8 cellular contexts compared by ENCODE assay signal in the genomic region with DNA sequence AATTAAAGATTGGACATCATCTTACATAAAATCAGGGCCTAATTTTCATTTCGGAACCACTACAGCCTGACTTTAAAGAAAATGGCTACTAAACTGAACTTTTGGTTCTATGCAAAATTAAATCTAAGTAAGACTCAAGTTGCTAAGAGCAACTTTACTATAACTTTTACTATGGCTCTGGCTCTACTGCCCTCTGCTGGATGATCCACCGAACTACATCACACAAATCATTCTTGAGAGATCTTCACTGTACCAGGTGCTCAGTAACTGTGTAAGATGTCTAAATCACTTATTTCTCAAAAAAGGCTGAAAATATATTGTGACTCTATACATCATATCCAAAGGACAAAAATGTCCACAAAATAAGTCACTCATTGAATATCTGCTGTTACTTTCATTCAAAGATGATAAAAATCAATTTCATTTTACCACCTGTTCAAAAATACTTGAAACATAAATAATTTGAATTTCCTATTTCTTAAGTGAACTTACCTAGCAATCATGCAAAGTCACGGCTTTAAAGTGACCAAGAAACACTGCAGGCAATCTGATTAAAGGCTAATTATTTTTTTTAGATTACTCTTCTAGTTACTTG. TPM values are rescaled to one million over a fixed set of nuclear protein-coding genes. Genes with fewer than 3 reads are reported as not detected.
DNase-seq lines count a peak whose midpoint lies in the region; ATAC-seq and FAIRE-seq lines count a peak whose summit lies in the region.

No MANE protein-coding gene starts in this region.

- peaks cover 4% of the 10 kb centered on the region for H3K4me1 Mint-ChIP-seq in activated naive CD4-positive, alpha-beta T cell treated with anti-CD3 and anti-CD28 coated beads for 36 hours (ENCODE audit: low read depth)

- intact Hi-C loops in activated naive CD4-positive, alpha-beta T cell treated with anti-CD3 and anti-CD28 coated beads for 36 hours (cut with micrococcal nuclease), result loop anchor here (1.0 kb wide), 4 partner anchors 108 to 309 kb away; a partner anchor contains a TSS

- peaks cover 18% of the 10 kb centered on the region for H3K36me3 Mint-ChIP-seq in activated naive CD4-positive, alpha-beta T cell treated with anti-CD3 and anti-CD28 coated beads for 36 hours (ENCODE audit: low read depth)

- in situ Hi-C loops in Caki2 (cut with HindIII; ENCODE audit: low pct_unique_long_range_greater_than_20kb, low sequenced_read_pairs), result no loop called here
- in situ Hi-C loops in SK-MEL-5 (cut with HindIII; ENCODE audit: low pct_unique_long_range_greater_than_20kb, low sequenced_read_pairs), result loop anchor here (10.0 kb wide), 1 partner anchor 141 kb away; no protein-coding TSS in a partner anchor

- ATAC-seq in GM19467 (IDR thresholded peaks at IDR 0.05; ENCODE audit: unreplicated experiment), result peak; percentile 57

- H3K4me3 Mint-ChIP-seq in activated naive CD4-positive, alpha-beta T cell treated with anti-CD3 and anti-CD28 coated beads for 36 hours, result no peak overlapping the region

- H3K27me3 Mint-ChIP-seq in activated naive CD4-positive, alpha-beta T cell treated with anti-CD3 and anti-CD28 coated beads for 36 hours (ENCODE audit: low read depth), result no peaks in the 10 kb centered on the region

- CTCF ChIA-PET in activated naive CD4-positive, alpha-beta T cell treated with anti-CD3 and anti-CD28 coated beads for 36 hours (lab: Charles Lee), result interaction anchor here (0.7 to 7.3 kb wide), 10 partner anchors 11 to 181 kb away, joined by 3 to 181 read pairs (median 3); no protein-coding TSS in a partner anchor

- H3K27ac Mint-ChIP-seq in activated naive CD4-positive, alpha-beta T cell treated with anti-CD3 and anti-CD28 coated beads for 36 hours, result no peak overlapping the region

- DNase-seq in Caki2 (ENCODE audit: low read depth) (peak; percentile 16), HTR-8/SVneo (ENCODE audit: insufficient read length, low spot score) (peak; percentile 64), SK-MEL-5 (ENCODE audit: low read depth, low spot score) (peak; percentile 75), glomerular endothelial cell (ENCODE audit: extremely low read depth, low read depth, low spot score) (peak; percentile 66), putamen (ENCODE audit: low spot score) (peak; percentile 66), HuH-7 (ENCODE audit: low spot score) (no peak)
- peak; percentile 89 for DNase-seq in activated naive CD4-positive, alpha-beta T cell treated with anti-CD3 and anti-CD28 coated beads for 36 hours

- no peaks in the 10 kb centered on the region for H3K9me3 Mint-ChIP-seq in activated naive CD4-positive, alpha-beta T cell treated with anti-CD3 and anti-CD28 coated beads for 36 hours

- peak; percentile 87 for FAIRE-seq in HTR-8/SVneo (lab: Jason Lieb, UNC)

RNA-seq across cellular contexts. Expression of a gene that starts 13.5 kb away (rescaled TPM):
- total RNA-seq in Caki2 (2014; rRNA removed; shearing (Covaris generic); ENCODE audit: low replicate concordance), result 32.4 and 44.1 TPM in 2 replicates
- 53.4 and 74.6 TPM in 2 replicates for total RNA-seq in SK-MEL-5 (2014; rRNA removed; shearing (Covaris generic))
- 45.1 and 47.7 TPM in 2 replicates for polyA plus RNA-seq in SK-MEL-5 (2015; cell fraction: cytosol; rRNA removed)
- polyA plus RNA-seq in SK-MEL-5 (2015; cell fraction: nucleus; rRNA removed), result 34.7 TPM in 2 replicates
- 10 to 100 TPM; 29.4 to 30.9 TPM for total RNA-seq in activated naive CD4-positive, alpha-beta T cell treated with anti-CD3 and anti-CD28 coated beads for 36 hours
- total RNA-seq in glomerular endothelial cell, result 29.6 and 38.0 TPM in 2 replicates
